ENCODE assay signal across 9 cellular contexts in the genomic region with DNA sequence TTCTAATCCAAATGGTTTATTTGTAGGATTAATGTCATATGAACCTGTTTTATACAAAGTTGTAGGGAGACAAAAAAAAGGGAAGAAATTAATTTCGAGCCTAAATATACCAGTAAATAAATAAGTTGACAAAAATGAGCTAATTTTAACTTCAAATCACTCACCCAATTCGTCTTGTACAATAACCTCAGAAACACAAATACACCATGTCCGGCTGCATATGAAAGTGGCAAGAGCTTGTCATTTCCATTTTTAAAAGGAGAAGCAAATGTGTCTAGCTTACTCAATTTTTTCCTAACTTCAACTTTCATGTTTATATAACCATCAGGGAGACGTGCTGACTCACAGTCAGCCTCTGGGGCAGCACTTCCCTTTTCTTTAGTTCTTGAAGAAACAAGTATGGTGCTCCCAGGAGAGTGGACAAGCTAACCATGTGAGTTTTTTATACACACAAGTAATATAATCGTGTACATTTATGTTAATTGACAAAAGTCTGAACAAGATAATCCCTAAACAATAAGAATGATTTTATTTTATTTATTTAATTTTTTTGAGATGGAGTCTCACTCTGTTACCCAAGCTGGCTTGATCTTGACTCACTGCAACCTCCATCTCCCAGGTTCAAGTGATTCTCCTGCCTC. TPM values are rescaled to one million over a fixed set of nuclear protein-coding genes. Genes with fewer than 3 reads are reported as not detected.
DNase-seq lines count a peak whose midpoint lies in the region; ATAC-seq, FAIRE-seq and TF ChIP-seq lines count a peak whose summit lies in the region.
"Had no signal": no experiment of that assay in that cellular context is flagged by ENCODE, and none has a peak within 500 bp of the region (broad histone marks: within the 10 kb centered on the region; RNA-seq: fewer than 3 reads in every experiment).

No MANE protein-coding gene starts in this region.

- H2BK120ac ChIP-seq in H9 (ENCODE audit: low read depth, low read length, poor library complexity, severe bottlenecking): no peak overlapping the region

- in situ Hi-C loops in GM13977 (cut with MboI; ENCODE audit: low pct_unique_long_range_greater_than_20kb, low sequenced_read_pairs, unreplicated experiment) (no loop called here), K562 (cut with MboI) (no loop called here)

- no peak overlapping the region for H3K4me3 ChIP-seq in MG63
- H3K4me3 ChIP-seq in K562: no peak overlapping the region
- H3K4me3 ChIP-seq: ovary had no signal

- ATAC-seq in GM21737 (IDR thresholded peaks at IDR 0.05; ENCODE audit: unreplicated experiment) (peak; percentile 94), K562 (peak; percentile 94)

- H3K9ac ChIP-seq in K562 (ENCODE audit: insufficient read depth in 1 of 2, low read depth in 2 of 2, low read length in 2 of 2): peak overlapping the region in 1 of 2 experiments; percentile 57; a peak in 2 of 4 replicates
- H3K9ac ChIP-seq in H9 (ENCODE audit: extremely low read depth, insufficient read length, low read length): no peak overlapping the region

- no peaks in the 10 kb centered on the region for H3K36me3 ChIP-seq in MG63
- H3K36me3 ChIP-seq in K562 (ENCODE audit: control insufficient read depth, insufficient read depth, low read length): no peaks in the 10 kb centered on the region
- H3K36me3 ChIP-seq: ovary had no signal

- H4K91ac ChIP-seq in H9 (ENCODE audit: insufficient read length, low read depth, low read length): no peak overlapping the region

- no peak overlapping the region; a peak in 1 of 7 replicates for H3K27ac Mint-ChIP-seq in H9

- peaks cover 0 to 1% (median 0%) of the 10 kb centered on the region in 3 experiments; a peak in 1 of 7 replicates for H3K36me3 Mint-ChIP-seq in H9 (ENCODE audit: insufficient read depth in 1 of 3, low read depth in 3 of 3)

- peaks cover 2 to 4% of the 10 kb centered on the region in 2 experiments; a peak in 3 of 4 replicates for H3K4me1 Mint-ChIP-seq in H9

- no peak overlapping the region for H4K5ac ChIP-seq in H9 (ENCODE audit: insufficient read length, low read depth, low read length)

- WGBS in K562 (ENCODE audit: insufficient coverage, low coverage, missing lambda C conversion rate): 0% methylated on average over 5 of the region's 5 CpGs
- no CpG with 5 or more reads among the region's 5 CpGs for WGBS in H9 (ENCODE audit: extremely low coverage, insufficient read length, low lambda C conversion rate)

- no peak overlapping the region for H2BK20ac ChIP-seq in H9 (ENCODE audit: low read depth, low read length, poor library complexity, severe bottlenecking)

- no TSS peak for BruUV-seq in K562 (replicated peaks; lab: Mats Ljungman, UMichigan)

- H3K79me2 ChIP-seq in K562 (ENCODE audit: control insufficient read depth, insufficient read depth, low read length) (no peaks in the 10 kb centered on the region), H9 (ENCODE audit: insufficient read depth, low read length) (no peaks in the 10 kb centered on the region)

- H3K23me2 ChIP-seq in H9 (ENCODE audit: insufficient read length, low read depth, low read length, poor library complexity, severe bottlenecking): no peaks in the 10 kb centered on the region

- H2AFZ ChIP-seq in K562 (ENCODE audit: low read depth, low read length): peak overlapping the region; percentile 88
- H2AFZ ChIP-seq in H9 (ENCODE audit: low read length): no peak overlapping the region

- no peak overlapping the region for H3K14ac ChIP-seq in H9 (ENCODE audit: insufficient read depth, low read length)

- H3T11ph ChIP-seq in H9 (ENCODE audit: low read length): no peak overlapping the region

- H3K4me2 ChIP-seq in K562 (ENCODE audit: insufficient read depth, low read length) (peak overlapping the region; percentile 59), H9 (ENCODE audit: insufficient read depth, insufficient read length, low read length) (no peak overlapping the region)

- no peak overlapping the region for H3K18ac ChIP-seq in H9 (ENCODE audit: insufficient read length, low read depth, low read length)

- no peak overlapping the region for H2BK15ac ChIP-seq in H9 (ENCODE audit: low read depth, low read length)

- H3K4me1 ChIP-seq in K562 (replicated peaks in 1 of 2; ENCODE audit: control insufficient read depth in 2 of 2, insufficient read depth in 2 of 2, low read length in 2 of 2) (peaks cover 0 to 19% of the 10 kb centered on the region in 2 experiments; a peak in 4 of 5 replicates), H9 (ENCODE audit: insufficient read depth, low read length) (no peaks in the 10 kb centered on the region)

- H3K9me3 Mint-ChIP-seq in H9: no peaks in the 10 kb centered on the region; a peak in 1 of 5 replicates

- H3K79me1 ChIP-seq in H9 (ENCODE audit: insufficient read depth, low read depth, low read length, poor library complexity, severe bottlenecking): no peaks in the 10 kb centered on the region

- POLR2A ChIA-PET in K562 (lab: Yijun Ruan, JAX): interaction anchor here (0.6 to 2.0 kb wide), 4 partner anchors 10 to 200 kb away, joined by 3 to 9 read pairs (median 5); no protein-coding TSS in a partner anchor

- H3K23ac ChIP-seq in H9 (ENCODE audit: insufficient read length, low read depth, low read length): no peak overlapping the region

- H3K9me1 ChIP-seq in K562 (ENCODE audit: control insufficient read depth, insufficient read depth, low read length): no peaks in the 10 kb centered on the region

- CTCF ChIA-PET in K562 (lab: Yijun Ruan, JAX; ENCODE audit: low intra/inter-chr PET ratio): no interaction called here

- no peak overlapping the region for H2BK5ac ChIP-seq in H9 (ENCODE audit: insufficient read length, low read length)

- no peak overlapping the region for H3K56ac ChIP-seq in H9 (ENCODE audit: insufficient read length, low read depth, low read length)

- H2AK5ac ChIP-seq in H9 (ENCODE audit: insufficient read length, low read length): no peak overlapping the region

- no peak overlapping the region for H3K4ac ChIP-seq in H9 (ENCODE audit: low read depth, low read length)

- no peak overlapping the region for H3K4me3 Mint-ChIP-seq in H9

- H4K20me1 ChIP-seq in K562 (replicated peaks; ENCODE audit: control insufficient read depth, insufficient read depth, low read length): no peaks in the 10 kb centered on the region
- no peaks in the 10 kb centered on the region for H4K20me1 ChIP-seq in H9 (ENCODE audit: control insufficient read depth, insufficient read depth, insufficient read length)

- FAIRE-seq in K562 (lab: Jason Lieb, UNC): peak; percentile 89

- peak; percentile 16 to 21; a peak in 1 of 4 replicates for TF ChIP-seq RAD21 in K562 (CRISPR knock-in tag; conservative IDR thresholded peaks at IDR 0.05 in 1 of 2, IDR thresholded peaks at IDR 0.05 in 1 of 2)

- H3K27ac ChIP-seq in K562 (ENCODE audit: extremely low read depth, low read depth, low read length): peak overlapping the region; percentile 79
- H3K27ac ChIP-seq in H9 (ENCODE audit: insufficient read length, low read depth, low read length): no peak overlapping the region
- H3K27ac ChIP-seq: ovary had no signal

- no peak for TF ChIP-seq POLR2A in K562 (conservative IDR thresholded peaks at IDR 0.05)

- H3K27me3 Mint-ChIP-seq in H9 (ENCODE audit: low read depth): no peaks in the 10 kb centered on the region

- DNase-seq in GM13977 (ENCODE audit: low spot score): peak; percentile 59
- peak; percentile 72 for DNase-seq in MG63
- DNase-seq in K562 (ENCODE audit: extremely low read depth in 1 of 4, low spot score in 3 of 4): peak in 2 of 4 experiments; percentile 59 to 78
- peak; percentile 85 for DNase-seq in medulla oblongata (ENCODE audit: extremely low spot score)
- DNase-seq in HT-29 (ENCODE audit: low spot score): no peak
- no peak for DNase-seq in hippocampal formation (lab: John Stamatoyannopoulos, UW)
- no peak for DNase-seq in H9

- TF ChIP-seq CTCF in GM13977 (IDR thresholded peaks at IDR 0.05; ENCODE audit: extremely low read depth, insufficient read depth, missing control alignments): no peak
- no peak for TF ChIP-seq CTCF in K562 (IDR thresholded peaks at IDR 0.05 in 2 of 3, conservative IDR thresholded peaks at IDR 0.05 in 1 of 3; ENCODE audit: insufficient read depth in 2 of 3, low read depth in 1 of 3, low read length in 3 of 3)
- TF ChIP-seq CTCF in H9 (conservative IDR thresholded peaks at IDR 0.05): no peak

- TF ChIP-seq EP300 in K562 (IDR thresholded peaks at IDR 0.05; ENCODE audit: low read length): peak; percentile 42; the same call in 1 of the 2 replicates

- intact Hi-C loops in K562 (cut with micrococcal nuclease): loop anchor here (10.0 kb wide), 1 partner anchor 199 kb away; no protein-coding TSS in a partner anchor

- H2BK12ac ChIP-seq in H9 (ENCODE audit: insufficient read length, low read depth, low read length): no peak overlapping the region

- H4K8ac ChIP-seq in H9 (replicated peaks; ENCODE audit: insufficient read length, low read depth, low read length): no peak overlapping the region

- H3K9me3 ChIP-seq in MG63 (no peaks in the 10 kb centered on the region), K562 (replicated peaks; ENCODE audit: control insufficient read depth, insufficient read depth, low read depth, low read length) (no peaks in the 10 kb centered on the region), H9 (ENCODE audit: control insufficient read depth, low read depth, low read length) (no peaks in the 10 kb centered on the region)
- H3K9me3 ChIP-seq: ovary had no signal

- H3K27me3 ChIP-seq in MG63: no peaks in the 10 kb centered on the region
- no peaks in the 10 kb centered on the region for H3K27me3 ChIP-seq in K562 (ENCODE audit: control insufficient read depth in 2 of 2, insufficient read depth in 2 of 2, low read length in 2 of 2)
- no peaks in the 10 kb centered on the region for H3K27me3 ChIP-seq in H9 (ENCODE audit: insufficient read depth, low read length)
- H3K27me3 ChIP-seq: ovary had no signal

RNA-seq across cellular contexts. Expression of a gene that starts 55.5 kb away (rescaled TPM):
- total RNA-seq in MG63 (2014; rRNA removed; shearing (Covaris generic); ENCODE audit: low replicate concordance): 67.1 and 80.0 TPM in 2 replicates
- total RNA-seq in K562 (2011; cell fraction: chromatin; rRNA removed; ENCODE audit: low replicate concordance): 35.0 and 54.6 TPM in 2 replicates
- total RNA-seq in K562 (2011; cell fraction: nucleolus; rRNA removed): 17.8 and 31.9 TPM in 2 replicates
- total RNA-seq in K562 (2011; cell fraction: nucleoplasm; rRNA removed): 34.4 and 40.1 TPM in 2 replicates
- total RNA-seq in K562 (2014; rRNA removed): 4.9 and 7.7 TPM in 2 replicates
- 3.7 and 4.1 TPM in 2 replicates for total RNA-seq in K562 (2014; rRNA removed; fragmentation: Illumina TruSeq; extraction: Trizol)
- 5.0 and 7.2 TPM in 2 replicates for total RNA-seq in K562 (2015; rRNA removed; fragmentation: Illumina TruSeq; extraction: Trizol)
- 3.7 and 4.3 TPM in 2 replicates for total RNA-seq in K562 (2021)
- polyA plus RNA-seq in K562 (2011; rRNA removed): 3.5 and 3.8 TPM in 2 replicates
- 3.9 and 4.2 TPM in 2 replicates for polyA plus RNA-seq in K562 (2011; cell fraction: cytosol; rRNA removed)
- 29.7 and 31.8 TPM in 2 replicates for polyA plus RNA-seq in K562 (2011; cell fraction: nucleus; rRNA removed)
- 8.4 and 8.8 TPM in 2 replicates for polyA plus RNA-seq in K562 (2012)
- polyA plus RNA-seq in K562 (2014; fragmentation: Illumina TruSeq; extraction: Trizol): 3.3 and 3.9 TPM in 2 replicates
- 1 to 10 TPM; 3.5 to 3.9 TPM for polyA plus RNA-seq in K562 (2014; fragmentation: Nextera tagmentation; extraction: Ambion mirVana)
- 4.5 and 7.8 TPM in 2 replicates for polyA plus RNA-seq in K562 (2014; rRNA removed)
- polyA minus RNA-seq in K562 (2011; rRNA and poly(A)+ RNA removed): 5.2 and 6.6 TPM in 2 replicates
- 6.8 and 10.6 TPM in 2 replicates for polyA minus RNA-seq in K562 (2011; cell fraction: cytosol; rRNA and poly(A)+ RNA removed)
- polyA minus RNA-seq in K562 (2011; cell fraction: nucleus; rRNA and poly(A)+ RNA removed): 23.8 and 32.1 TPM in 2 replicates
- total RNA-seq in HT-29 (2014; rRNA removed; shearing (Covaris generic)): 184 and 186 TPM in 2 replicates
- 7.8 and 8.2 TPM in 2 replicates for total RNA-seq in H9 (2021)

Comparison
In these comparisons a context has a peak if more than half of its experiments do, and no peak if none do; other contexts are left out.
1. DNase-seq: peak in GM13977 (single experiment), MG63 (single experiment) and medulla oblongata (single experiment); none in HT-29 (single experiment), hippocampal formation (0 of 2) and H9 (single experiment).